1 cellular context compared by ENCODE assay signal in the genomic region with DNA sequence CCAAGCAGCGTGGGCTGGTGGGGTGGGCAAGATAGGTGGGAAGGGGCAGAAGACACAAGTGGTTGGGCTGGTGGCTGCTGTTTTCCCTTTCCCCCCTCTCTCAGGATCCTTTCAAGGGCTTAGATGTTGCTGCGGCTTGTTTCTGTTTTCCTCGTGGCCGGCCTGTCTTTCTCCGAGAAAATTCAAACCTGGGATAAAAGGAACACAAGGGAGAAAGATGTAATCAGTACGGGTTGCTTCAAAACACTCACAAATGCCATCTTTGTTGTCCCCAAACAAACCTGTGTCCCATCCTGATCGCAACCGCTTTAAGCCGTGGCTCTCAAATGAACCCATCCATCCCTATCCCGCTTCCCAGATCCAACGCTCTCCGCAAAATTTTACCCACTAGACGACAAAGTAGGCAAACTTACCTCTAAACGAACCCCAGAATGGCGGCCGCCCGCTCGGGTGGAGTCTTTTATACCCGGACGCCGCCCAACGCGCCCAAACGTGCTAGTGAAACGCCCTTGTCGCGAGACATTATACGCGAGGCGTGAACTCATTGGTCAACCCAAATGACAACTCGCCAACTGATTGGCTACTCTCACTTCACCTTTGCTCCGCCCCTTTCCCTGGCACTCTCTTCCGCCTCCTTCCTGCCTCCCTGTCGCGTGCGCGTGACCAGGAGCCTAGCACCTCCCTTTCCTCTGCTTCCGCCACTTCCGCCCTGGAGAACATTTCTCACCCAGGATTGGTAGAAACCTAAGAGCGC.
TF ChIP-seq lines count a peak whose summit lies in the region.

A gene (minus strand): TSS at position 433 of the 754 bp plus-strand sequence. CDS start 7,299 bp downstream, outside the sequence.

TF ChIP-seq in HepG2, 621 proteins besides CTCF, POLR2A, EP300 and RAD21 (continued from another document and continues in another):
- TF ChIP-seq, protein P1, sequence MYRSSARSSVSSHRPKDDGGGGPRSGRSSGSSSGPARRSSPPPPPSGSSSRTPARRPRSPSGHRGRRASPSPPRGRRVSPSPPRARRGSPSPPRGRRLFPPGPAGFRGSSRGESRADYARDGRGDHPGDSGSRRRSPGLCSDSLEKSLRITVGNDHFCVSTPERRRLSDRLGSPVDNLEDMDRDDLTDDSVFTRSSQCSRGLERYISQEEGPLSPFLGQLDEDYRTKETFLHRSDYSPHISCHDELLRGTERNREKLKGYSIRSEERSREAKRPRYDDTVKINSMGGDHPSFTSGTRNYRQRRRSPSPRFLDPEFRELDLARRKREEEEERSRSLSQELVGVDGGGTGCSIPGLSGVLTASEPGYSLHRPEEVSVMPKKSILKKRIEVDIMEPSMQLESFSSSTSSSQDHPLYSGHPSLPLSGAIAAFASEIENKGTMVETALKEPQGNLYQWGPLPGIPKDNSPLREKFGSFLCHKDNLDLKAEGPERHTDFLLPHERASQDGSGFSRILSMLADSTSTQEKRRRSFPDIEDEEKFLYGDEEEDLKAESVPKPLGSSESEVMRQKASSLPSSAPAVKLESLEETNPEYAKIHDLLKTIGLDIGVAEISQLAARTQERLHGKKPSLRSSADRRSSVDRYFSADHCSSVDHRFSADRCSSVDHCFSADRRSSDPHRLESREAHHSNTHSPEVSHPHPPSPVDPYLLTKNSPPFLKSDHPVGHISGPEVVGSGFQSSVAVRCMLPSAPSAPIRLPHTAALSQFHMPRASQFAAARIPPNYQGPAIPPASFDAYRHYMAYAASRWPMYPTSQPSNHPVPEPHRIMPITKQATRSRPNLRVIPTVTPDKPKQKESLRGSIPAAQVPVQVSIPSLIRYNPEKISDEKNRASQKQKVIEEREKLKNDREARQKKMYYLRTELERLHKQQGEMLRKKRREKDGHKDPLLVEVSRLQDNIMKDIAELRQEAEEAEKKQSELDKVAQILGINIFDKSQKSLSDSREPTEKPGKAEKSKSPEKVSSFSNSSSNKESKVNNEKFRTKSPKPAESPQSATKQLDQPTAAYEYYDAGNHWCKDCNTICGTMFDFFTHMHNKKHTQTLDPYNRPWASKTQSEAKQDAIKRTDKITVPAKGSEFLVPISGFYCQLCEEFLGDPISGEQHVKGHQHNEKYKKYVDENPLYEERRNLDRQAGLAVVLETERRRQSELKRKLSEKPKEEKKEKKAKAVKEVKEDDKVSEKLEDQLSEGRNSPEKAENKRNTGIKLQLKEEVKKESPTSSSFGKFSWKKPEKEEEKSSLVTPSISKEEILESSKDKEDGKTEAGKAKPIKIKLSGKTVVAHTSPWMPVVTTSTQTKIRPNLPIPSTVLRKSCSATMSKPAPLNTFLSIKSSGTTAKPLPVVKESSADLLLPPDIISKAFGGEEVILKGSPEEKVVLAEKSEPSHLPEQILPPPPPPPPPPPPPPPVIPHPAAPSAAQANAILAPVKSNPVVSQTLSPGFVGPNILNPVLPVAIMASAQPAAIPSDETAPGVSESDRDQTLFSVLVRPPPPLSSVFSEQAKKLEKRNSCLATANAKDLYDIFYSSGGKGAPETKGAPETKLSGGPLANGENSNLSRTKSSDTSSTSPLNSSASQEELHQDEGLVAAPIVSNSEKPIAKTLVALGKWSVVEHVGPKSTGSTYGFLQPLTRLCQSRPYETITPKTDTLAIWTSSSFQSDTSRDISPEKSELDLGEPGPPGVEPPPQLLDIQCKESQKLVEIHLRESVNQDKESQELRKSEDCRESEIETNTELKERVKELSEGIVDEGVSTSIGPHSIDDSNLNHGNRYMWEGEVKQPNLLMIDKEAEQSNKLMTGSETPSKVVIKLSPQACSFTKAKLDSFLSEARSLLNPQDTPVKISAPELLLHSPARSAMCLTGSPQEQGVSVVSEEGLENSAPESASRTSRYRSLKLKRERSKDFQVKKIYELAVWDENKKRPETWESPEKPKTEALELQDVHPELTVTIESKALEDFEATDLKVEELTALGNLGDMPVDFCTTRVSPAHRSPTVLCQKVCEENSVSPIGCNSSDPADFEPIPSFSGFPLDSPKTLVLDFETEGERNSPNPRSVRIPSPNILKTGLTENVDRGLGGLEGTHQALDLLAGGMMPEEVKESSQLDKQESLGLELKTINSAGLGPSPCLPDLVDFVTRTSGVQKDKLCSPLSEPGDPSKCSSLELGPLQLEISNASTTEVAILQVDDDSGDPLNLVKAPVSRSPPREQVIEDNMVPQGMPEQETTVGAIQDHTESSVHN (CRISPR knock-in tag; IDR thresholded peaks at IDR 0.05) = peak; percentile 58; the same call in 1 of the 2 replicates
- TF ChIP-seq PRPF4 (IDR thresholded peaks at IDR 0.05; ENCODE audit: low read depth, low read length, poor library complexity, severe bottlenecking) (no peak), ZNF143 (CRISPR knock-in tag; IDR thresholded peaks at IDR 0.05) (peak; percentile 44; the same call in 1 of the 2 replicates), SSRP1 (CRISPR knock-in tag; IDR thresholded peaks at IDR 0.05) (no peak; the same call in none of the 2 replicates), ZFP1 (CRISPR knock-in tag; IDR thresholded peaks at IDR 0.05) (no peak; the same call in 1 of the 2 replicates), JUNB (CRISPR knock-in tag; IDR thresholded peaks at IDR 0.05; ENCODE audit: borderline replicate concordance) (no peak), ATF7 (IDR thresholded peaks at IDR 0.05) (peak; percentile 6; the same call in 1 of the 2 replicates), ATF7 (CRISPR knock-in tag; IDR thresholded peaks at IDR 0.05) (no peak), ZFP90 (CRISPR knock-in tag; IDR thresholded peaks at IDR 0.05; ENCODE audit: borderline replicate concordance) (no peak), ZNF775 (CRISPR knock-in tag; IDR thresholded peaks at IDR 0.05; ENCODE audit: borderline replicate concordance) (no peak), ZKSCAN5 (CRISPR knock-in tag; IDR thresholded peaks at IDR 0.05) (0 out of 2 replicates have a peak, but pooled peaks have one; percentile 19), ZFP62 (CRISPR knock-in tag; IDR thresholded peaks at IDR 0.05) (no peak), ZNF644 (CRISPR knock-in tag; IDR thresholded peaks at IDR 0.05; ENCODE audit: low read depth) (no peak), THYN1 (CRISPR knock-in tag; IDR thresholded peaks at IDR 0.05; ENCODE audit: borderline replicate concordance, low read depth) (0 out of 2 replicates have a peak, but pooled peaks have one; percentile 49), ZNF430 (CRISPR knock-in tag; IDR thresholded peaks at IDR 0.05) (peak; percentile 58; the same call in 1 of the 2 replicates), NR2C2 (CRISPR knock-in tag; IDR thresholded peaks at IDR 0.05; ENCODE audit: borderline replicate concordance) (no peak; the same call in 1 of the 2 replicates), BORCS8-MEF2B (CRISPR knock-in tag; IDR thresholded peaks at IDR 0.05) (peak; percentile 29), ZNF768 (CRISPR knock-in tag; IDR thresholded peaks at IDR 0.05) (no peak), ZNF251 (CRISPR knock-in tag; IDR thresholded peaks at IDR 0.05) (0 out of 2 replicates have a peak, but pooled peaks have one; percentile 44), XBP1 (CRISPR knock-in tag; IDR thresholded peaks at IDR 0.05) (peak; percentile 90; the same call in 1 of the 2 replicates), ZNF451 (CRISPR knock-in tag; IDR thresholded peaks at IDR 0.05) (peak; percentile 71; the same call in 1 of the 2 replicates), NPAS2 (CRISPR knock-in tag; IDR thresholded peaks at IDR 0.05; ENCODE audit: borderline replicate concordance) (no peak), ZC3H13 (CRISPR knock-in tag; IDR thresholded peaks at IDR 0.05) (no peak), CHD2 (IDR thresholded peaks at IDR 0.05; ENCODE audit: low read depth, low read length) (peak; percentile 97), XRCC5 (optimal IDR thresholded peaks at IDR 0.05; ENCODE audit: low read length) (peak; percentile 7)
- TF ChIP-seq, protein P2, sequence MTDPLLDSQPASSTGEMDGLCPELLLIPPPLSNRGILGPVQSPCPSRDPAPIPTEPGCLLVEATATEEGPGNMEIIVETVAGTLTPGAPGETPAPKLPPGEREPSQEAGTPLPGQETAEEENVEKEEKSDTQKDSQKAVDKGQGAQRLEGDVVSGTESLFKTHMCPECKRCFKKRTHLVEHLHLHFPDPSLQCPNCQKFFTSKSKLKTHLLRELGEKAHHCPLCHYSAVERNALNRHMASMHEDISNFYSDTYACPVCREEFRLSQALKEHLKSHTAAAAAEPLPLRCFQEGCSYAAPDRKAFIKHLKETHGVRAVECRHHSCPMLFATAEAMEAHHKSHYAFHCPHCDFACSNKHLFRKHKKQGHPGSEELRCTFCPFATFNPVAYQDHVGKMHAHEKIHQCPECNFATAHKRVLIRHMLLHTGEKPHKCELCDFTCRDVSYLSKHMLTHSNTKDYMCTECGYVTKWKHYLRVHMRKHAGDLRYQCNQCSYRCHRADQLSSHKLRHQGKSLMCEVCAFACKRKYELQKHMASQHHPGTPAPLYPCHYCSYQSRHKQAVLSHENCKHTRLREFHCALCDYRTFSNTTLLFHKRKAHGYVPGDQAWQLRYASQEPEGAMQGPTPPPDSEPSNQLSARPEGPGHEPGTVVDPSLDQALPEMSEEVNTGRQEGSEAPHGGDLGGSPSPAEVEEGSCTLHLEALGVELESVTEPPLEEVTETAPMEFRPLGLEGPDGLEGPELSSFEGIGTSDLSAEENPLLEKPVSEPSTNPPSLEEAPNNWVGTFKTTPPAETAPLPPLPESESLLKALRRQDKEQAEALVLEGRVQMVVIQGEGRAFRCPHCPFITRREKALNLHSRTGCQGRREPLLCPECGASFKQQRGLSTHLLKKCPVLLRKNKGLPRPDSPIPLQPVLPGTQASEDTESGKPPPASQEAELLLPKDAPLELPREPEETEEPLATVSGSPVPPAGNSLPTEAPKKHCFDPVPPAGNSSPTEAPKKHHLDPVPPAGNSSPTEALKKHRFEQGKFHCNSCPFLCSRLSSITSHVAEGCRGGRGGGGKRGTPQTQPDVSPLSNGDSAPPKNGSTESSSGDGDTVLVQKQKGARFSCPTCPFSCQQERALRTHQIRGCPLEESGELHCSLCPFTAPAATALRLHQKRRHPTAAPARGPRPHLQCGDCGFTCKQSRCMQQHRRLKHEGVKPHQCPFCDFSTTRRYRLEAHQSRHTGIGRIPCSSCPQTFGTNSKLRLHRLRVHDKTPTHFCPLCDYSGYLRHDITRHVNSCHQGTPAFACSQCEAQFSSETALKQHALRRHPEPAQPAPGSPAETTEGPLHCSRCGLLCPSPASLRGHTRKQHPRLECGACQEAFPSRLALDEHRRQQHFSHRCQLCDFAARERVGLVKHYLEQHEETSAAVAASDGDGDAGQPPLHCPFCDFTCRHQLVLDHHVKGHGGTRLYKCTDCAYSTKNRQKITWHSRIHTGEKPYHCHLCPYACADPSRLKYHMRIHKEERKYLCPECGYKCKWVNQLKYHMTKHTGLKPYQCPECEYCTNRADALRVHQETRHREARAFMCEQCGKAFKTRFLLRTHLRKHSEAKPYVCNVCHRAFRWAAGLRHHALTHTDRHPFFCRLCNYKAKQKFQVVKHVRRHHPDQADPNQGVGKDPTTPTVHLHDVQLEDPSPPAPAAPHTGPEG (CRISPR knock-in tag; IDR thresholded peaks at IDR 0.05) = no peak; the same call in 1 of the 2 replicates
- TF ChIP-seq, protein P3, sequence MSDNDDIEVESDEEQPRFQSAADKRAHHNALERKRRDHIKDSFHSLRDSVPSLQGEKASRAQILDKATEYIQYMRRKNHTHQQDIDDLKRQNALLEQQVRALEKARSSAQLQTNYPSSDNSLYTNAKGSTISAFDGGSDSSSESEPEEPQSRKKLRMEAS (IDR thresholded peaks at IDR 0.05) = peak; percentile 76; the same call in 1 of the 2 replicates
- TF ChIP-seq, protein P4, sequence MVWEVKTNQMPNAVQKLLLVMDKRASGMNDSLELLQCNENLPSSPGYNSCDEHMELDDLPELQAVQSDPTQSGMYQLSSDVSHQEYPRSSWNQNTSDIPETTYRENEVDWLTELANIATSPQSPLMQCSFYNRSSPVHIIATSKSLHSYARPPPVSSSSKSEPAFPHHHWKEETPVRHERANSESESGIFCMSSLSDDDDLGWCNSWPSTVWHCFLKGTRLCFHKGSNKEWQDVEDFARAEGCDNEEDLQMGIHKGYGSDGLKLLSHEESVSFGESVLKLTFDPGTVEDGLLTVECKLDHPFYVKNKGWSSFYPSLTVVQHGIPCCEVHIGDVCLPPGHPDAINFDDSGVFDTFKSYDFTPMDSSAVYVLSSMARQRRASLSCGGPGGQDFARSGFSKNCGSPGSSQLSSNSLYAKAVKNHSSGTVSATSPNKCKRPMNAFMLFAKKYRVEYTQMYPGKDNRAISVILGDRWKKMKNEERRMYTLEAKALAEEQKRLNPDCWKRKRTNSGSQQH (CRISPR knock-in tag; IDR thresholded peaks at IDR 0.05; ENCODE audit: low read depth) = peak; percentile 76; the same call in 1 of the 2 replicates
- TF ChIP-seq, protein P5, sequence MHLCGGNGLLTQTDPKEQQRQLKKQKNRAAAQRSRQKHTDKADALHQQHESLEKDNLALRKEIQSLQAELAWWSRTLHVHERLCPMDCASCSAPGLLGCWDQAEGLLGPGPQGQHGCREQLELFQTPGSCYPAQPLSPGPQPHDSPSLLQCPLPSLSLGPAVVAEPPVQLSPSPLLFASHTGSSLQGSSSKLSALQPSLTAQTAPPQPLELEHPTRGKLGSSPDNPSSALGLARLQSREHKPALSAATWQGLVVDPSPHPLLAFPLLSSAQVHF (CRISPR knock-in tag; IDR thresholded peaks at IDR 0.05) = no peak
- TF ChIP-seq, protein P6, sequence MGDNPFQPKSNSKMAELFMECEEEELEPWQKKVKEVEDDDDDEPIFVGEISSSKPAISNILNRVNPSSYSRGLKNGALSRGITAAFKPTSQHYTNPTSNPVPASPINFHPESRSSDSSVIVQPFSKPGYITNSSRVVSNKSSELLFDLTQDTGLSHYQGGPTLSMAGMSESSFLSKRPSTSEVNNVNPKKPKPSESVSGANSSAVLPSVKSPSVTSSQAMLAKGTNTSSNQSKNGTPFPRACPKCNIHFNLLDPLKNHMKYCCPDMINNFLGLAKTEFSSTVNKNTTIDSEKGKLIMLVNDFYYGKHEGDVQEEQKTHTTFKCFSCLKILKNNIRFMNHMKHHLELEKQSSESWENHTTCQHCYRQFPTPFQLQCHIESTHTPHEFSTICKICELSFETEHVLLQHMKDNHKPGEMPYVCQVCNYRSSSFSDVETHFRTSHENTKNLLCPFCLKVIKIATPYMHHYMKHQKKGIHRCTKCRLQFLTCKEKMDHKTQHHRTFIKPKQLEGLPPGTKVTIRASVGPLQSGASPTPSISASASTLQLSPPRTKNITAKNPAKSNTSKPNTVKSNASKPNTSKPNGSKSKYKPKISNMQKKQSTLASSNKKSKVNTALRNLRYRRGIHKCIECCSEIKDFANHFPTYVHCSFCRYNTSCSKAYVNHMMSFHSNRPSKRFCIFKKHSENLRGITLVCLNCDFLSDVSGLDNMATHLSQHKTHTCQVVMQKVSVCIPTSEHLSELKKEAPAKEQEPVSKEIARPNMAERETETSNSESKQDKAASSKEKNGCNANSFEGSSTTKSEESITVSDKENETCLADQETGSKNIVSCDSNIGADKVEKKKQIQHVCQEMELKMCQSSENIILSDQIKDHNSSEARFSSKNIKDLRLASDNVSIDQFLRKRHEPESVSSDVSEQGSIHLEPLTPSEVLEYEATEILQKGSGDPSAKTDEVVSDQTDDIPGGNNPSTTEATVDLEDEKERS (CRISPR knock-in tag; IDR thresholded peaks at IDR 0.05) = no peak
- TF ChIP-seq, protein P7, sequence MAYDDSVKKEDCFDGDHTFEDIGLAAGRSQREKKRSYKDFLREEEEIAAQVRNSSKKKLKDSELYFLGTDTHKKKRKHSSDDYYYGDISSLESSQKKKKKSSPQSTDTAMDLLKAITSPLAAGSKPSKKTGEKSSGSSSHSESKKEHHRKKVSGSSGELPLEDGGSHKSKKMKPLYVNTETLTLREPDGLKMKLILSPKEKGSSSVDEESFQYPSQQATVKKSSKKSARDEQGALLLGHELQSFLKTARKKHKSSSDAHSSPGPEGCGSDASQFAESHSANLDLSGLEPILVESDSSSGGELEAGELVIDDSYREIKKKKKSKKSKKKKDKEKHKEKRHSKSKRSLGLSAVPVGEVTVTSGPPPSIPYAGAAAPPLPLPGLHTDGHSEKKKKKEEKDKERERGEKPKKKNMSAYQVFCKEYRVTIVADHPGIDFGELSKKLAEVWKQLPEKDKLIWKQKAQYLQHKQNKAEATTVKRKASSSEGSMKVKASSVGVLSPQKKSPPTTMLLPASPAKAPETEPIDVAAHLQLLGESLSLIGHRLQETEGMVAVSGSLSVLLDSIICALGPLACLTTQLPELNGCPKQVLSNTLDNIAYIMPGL (CRISPR knock-in tag; IDR thresholded peaks at IDR 0.05; ENCODE audit: borderline replicate concordance in 1 of 2, low read depth in 1 of 2) = peak; percentile 17 to 32; a peak in 2 of 4 replicates
